Comparison of ENCODE assay signal across 12 cellular contexts in genomic region chr7:128201067-128201689, GRCh38. TPM values are rescaled to one million over a fixed set of nuclear protein-coding genes. Genes with fewer than 3 reads are reported as not detected.
DNase-seq lines count a peak whose midpoint lies in the region; ATAC-seq and TF ChIP-seq lines count a peak whose summit lies in the region.
"Had no signal": no experiment of that assay in that cellular context is flagged by ENCODE, and none has a peak within 500 bp of the region (broad histone marks: within the 10 kb centered on the region; RNA-seq: fewer than 3 reads in every experiment).

No MANE protein-coding gene starts in this region.

- H3K4me1 ChIP-seq in transverse colon: peaks cover 0 to 10% (median 9%) of the 10 kb centered on the region in 4 donors

- peaks cover 38 to 46% of the 10 kb centered on the region in 2 donors for H3K27me3 Mint-ChIP-seq in natural killer cell treated with Interleukin-12 subunit alpha and Interleukin-12 subunit beta and Interleukin-15 and Interleukin-18, amount 100 ng/mL, for 72 hours

- WGBS in transverse colon (ENCODE audit: low coverage in 1 of 2), 2 donors: 11% methylated on average over 24 of the region's 37 CpGs; no CpG with 5 or more reads in 1 of the 2 donors

- no peaks in the 10 kb centered on the region for H3K36me3 Mint-ChIP-seq in natural killer cell treated with Interleukin-12 subunit alpha and Interleukin-12 subunit beta and Interleukin-15 and Interleukin-18, amount 100 ng/mL, for 72 hours

- TF ChIP-seq POLR2A in transverse colon (IDR thresholded peaks at IDR 0.05): no peak

- intact Hi-C loops in dorsolateral prefrontal cortex (cut with DNase I) (loop anchor here in 1 of 2 donors (10.0 kb wide), 1 partner anchor 616 kb away; the partner anchor contains the start of genes ARF5 and GCC1), transverse colon (cut with DNase I; ENCODE audit: low total_unique reads) (no loop called here)

- peak overlapping the region; percentile 67 for H3K4me3 Mint-ChIP-seq in natural killer cell treated with Interleukin-12 subunit alpha and Interleukin-12 subunit beta and Interleukin-15 and Interleukin-18, amount 100 ng/mL, for 72 hours
- H3K4me3 Mint-ChIP-seq: T-helper 1 cell treated with Interleukin-12 subunit alpha and Interleukin-12 subunit beta and Interleukin-4 antibody, amounts not matched to agents 30 μg/mL and 1 μg/mL, for 36 hours had no signal

- no peak for ATAC-seq in natural killer cell treated with Interleukin-12 subunit alpha and Interleukin-12 subunit beta and Interleukin-15 and Interleukin-18, amount 100 ng/mL, for 72 hours
- no peak for ATAC-seq in HG03378 (IDR thresholded peaks at IDR 0.05; ENCODE audit: unreplicated experiment)

- H3K4me3 ChIP-seq in dorsolateral prefrontal cortex: peak overlapping the region in 53 of 59 donors; percentile 3 to 61 (median 42)
- H3K4me3 ChIP-seq in transverse colon: peak overlapping the region in 1 of 4 donors; percentile 37

- in situ Hi-C loops in transverse colon (cut with MboI; ENCODE audit: low pct_ligation_motif_present in 1 of 4, low pct_unique_long_range_greater_than_20kb in 1 of 4, low sequenced_read_pairs in 3 of 4): loop anchor here in 2 of 4 donors (10.0 kb wide), 2 partner anchors 66 to 486 kb away; no protein-coding TSS in a partner anchor

- peaks cover 12 to 23% of the 10 kb centered on the region in 2 donors for H3K4me1 Mint-ChIP-seq in natural killer cell treated with Interleukin-12 subunit alpha and Interleukin-12 subunit beta and Interleukin-15 and Interleukin-18, amount 100 ng/mL, for 72 hours (ENCODE audit: low read depth in 2 of 2)

- H3K36me3 ChIP-seq in transverse colon: no peaks in the 10 kb centered on the region
- H3K36me3 ChIP-seq: adrenal gland had no signal

- no peak for TF ChIP-seq EP300 in transverse colon (IDR thresholded peaks at IDR 0.05; ENCODE audit: low read depth)

- peak; percentile 18 for DNase-seq in stimulated activated CD4-positive, alpha-beta T cell treated with anti-CD3 and anti-CD28 coated beads, Interleukin-15, amount 100 ng/mL, for 24 hours
- DNase-seq in stimulated activated CD4-positive, alpha-beta T cell treated with anti-CD3 and anti-CD28 coated beads, Interleukin-4, amount 100 ng/mL, for 24 hours: no peak
- DNase-seq in dorsolateral prefrontal cortex (no peak), NCI-H748 (lab: John Stamatoyannopoulos, UW; ENCODE audit: unreplicated experiment) (no peak), COLO829 (ENCODE audit: low spot score) (no peak), transverse colon (no peak)
- DNase-seq in natural killer cell treated with Interleukin-12 subunit alpha and Interleukin-12 subunit beta and Interleukin-15 and Interleukin-18, amount 100 ng/mL, for 72 hours (ENCODE audit: low spot score): no peak
- DNase-seq: DMS 273 treated with DMSO at 0.1 percent for 48 hours, NCI-H510A treated with DMSO at 0.1 percent for 48 hours had no signal

- H3K27ac ChIP-seq in dorsolateral prefrontal cortex: peak overlapping the region in 49 of 59 donors; percentile 1 to 81 (median 56)
- no peak overlapping the region for H3K27ac ChIP-seq in transverse colon
- H3K27ac ChIP-seq: adrenal gland had no signal

- no peak for TF ChIP-seq CTCF in dorsolateral prefrontal cortex (IDR thresholded peaks at IDR 0.05 in 54 of 56, conservative IDR thresholded peaks at IDR 0.05 in 2 of 56; ENCODE audit: low read depth in 1 of 56, partially characterized antibody in 56 of 56)
- TF ChIP-seq CTCF in transverse colon (IDR thresholded peaks at IDR 0.05): no peak

- no peak overlapping the region for H3K27ac Mint-ChIP-seq in natural killer cell treated with Interleukin-12 subunit alpha and Interleukin-12 subunit beta and Interleukin-15 and Interleukin-18, amount 100 ng/mL, for 72 hours
- H3K27ac Mint-ChIP-seq: T-helper 1 cell treated with Interleukin-12 subunit alpha and Interleukin-12 subunit beta and Interleukin-4 antibody, amounts not matched to agents 30 μg/mL and 1 μg/mL, for 36 hours had no signal

- peaks cover 3% of the 10 kb centered on the region for H3K9me3 Mint-ChIP-seq in natural killer cell treated with Interleukin-12 subunit alpha and Interleukin-12 subunit beta and Interleukin-15 and Interleukin-18, amount 100 ng/mL, for 72 hours

- H3K27me3 ChIP-seq in dorsolateral prefrontal cortex (peaks cover 0 to 29% (median 4%) of the 10 kb centered on the region in 45 donors), transverse colon (peaks cover 58% of the 10 kb centered on the region)

- H3K9me3 ChIP-seq in transverse colon: no peaks in the 10 kb centered on the region
- H3K9me3 ChIP-seq: adrenal gland had no signal

RNA-seq across cellular contexts. Expression of gene LEP, which starts 39.9 kb away (rescaled TPM):
- total RNA-seq in dorsolateral prefrontal cortex (under 1 TPM in 2 of 120 experiments, not detected in 118; 0.12 to 0.18 TPM), transverse colon (10 to 100 TPM in 1 of 4 donors, 1 to 10 TPM in 1, not detected in 2; 1.1 to 10.8 TPM)
- not detected for total RNA-seq in natural killer cell treated with Interleukin-12 subunit alpha and Interleukin-12 subunit beta and Interleukin-15 and Interleukin-18, amount 100 ng/mL, for 72 hours

Comparison
In these comparisons a context has a peak if more than half of its experiments do, and no peak if none do; other contexts are left out.
1. H3K27ac ChIP-seq: peak in dorsolateral prefrontal cortex (49 of 59); none in transverse colon (0 of 4).